Comparison of ENCODE assay signal across 23 cellular contexts in the genomic region with DNA sequence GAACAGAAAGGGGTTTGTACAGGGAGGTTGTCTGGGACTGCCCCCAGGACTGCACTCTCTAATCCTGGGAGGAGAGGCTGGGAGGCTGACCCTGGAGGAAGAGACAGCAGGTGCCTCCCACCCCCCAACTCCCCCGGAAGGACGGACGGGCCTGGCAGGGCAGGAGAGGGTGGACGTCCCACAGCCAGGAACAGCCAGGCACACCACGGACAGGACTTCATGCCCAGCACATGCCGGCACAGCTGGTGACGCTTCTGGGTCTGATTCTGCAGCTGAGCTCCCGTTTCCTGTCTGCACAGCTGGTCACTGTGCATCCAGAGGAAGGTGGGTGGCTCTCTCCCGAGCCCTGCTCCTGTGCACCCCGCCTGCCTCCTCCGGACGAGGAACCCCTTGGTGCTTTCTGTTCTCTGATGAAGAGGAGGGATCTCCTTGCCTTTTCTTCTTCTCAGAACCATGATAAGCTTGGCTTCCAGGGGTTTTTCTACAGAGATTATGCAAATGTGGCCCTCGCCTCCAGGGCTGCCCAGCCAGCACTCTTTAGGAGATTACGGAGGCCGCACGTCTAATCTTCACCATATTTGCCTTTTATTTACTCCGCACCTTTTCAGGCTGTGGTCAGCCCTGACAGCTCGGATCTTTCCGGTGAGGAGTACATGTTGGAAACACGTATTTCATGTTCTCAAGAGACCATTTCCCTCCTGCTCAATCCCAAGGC.
DNase-seq lines count a peak whose midpoint lies in the region; ATAC-seq, FAIRE-seq and TF ChIP-seq lines count a peak whose summit lies in the region.
"Had no signal": no experiment of that assay in that cellular context is flagged by ENCODE, and none has a peak within 500 bp of the region (broad histone marks: within the 10 kb centered on the region; RNA-seq: fewer than 3 reads in every experiment).

No MANE protein-coding gene starts in this region.

- POLR2A ChIA-PET in A673 (lab: Charles Lee; ENCODE audit: low non-redundant PET) = no interaction called here

- DNase-seq in A673 (ENCODE audit: low spot score) (peak; percentile 83), D721Med (ENCODE audit: insufficient read length, low spot score) (peak; percentile 37), dorsolateral prefrontal cortex (peak in 7 of 10 donors; percentile 33 to 72 (median 64)), occipital lobe (lab: John Stamatoyannopoulos, UW) (peak; percentile 16), NCI-H748 (lab: John Stamatoyannopoulos, UW; ENCODE audit: unreplicated experiment) (no peak)
- no peak for DNase-seq in effector CD4-positive, alpha-beta T cell
- DNase-seq: BE2C; Caco-2; CD4-positive, alpha-beta T cell; Karpas-422; MV-4-11; NCI-H1694; NCI-H2081 treated with DMSO at 0.1 percent for 48 hours; NCI-H2171 treated with DMSO at 0.1 percent for 48 hours; NCI-H524 treated with DMSO at 0.1 percent for 48 hours; SHP77 treated with DMSO at 0.1 percent for 48 hours had no signal

- H3K4me1 ChIP-seq in A673 (ENCODE audit: insufficient read depth, low read length, poor library complexity, severe bottlenecking) = peaks cover 26% of the 10 kb centered on the region
- H3K4me1 ChIP-seq: BE2C, Caco-2 had no signal

- no TSS peak for BruUV-seq in A673 (replicated peaks; lab: Mats Ljungman, UMichigan)

- TF ChIP-seq CTCF in A673 (conservative IDR thresholded peaks at IDR 0.05; ENCODE audit: low read depth, low read length) (no peak), D721Med (IDR thresholded peaks at IDR 0.05; ENCODE audit: insufficient read depth, missing control alignments) (no peak), dorsolateral prefrontal cortex (IDR thresholded peaks at IDR 0.05 in 54 of 56, conservative IDR thresholded peaks at IDR 0.05 in 2 of 56; ENCODE audit: low read depth in 1 of 56, partially characterized antibody in 56 of 56) (no peak)

- H3K27me3 ChIP-seq in A673 (replicated peaks; ENCODE audit: insufficient read depth, low read depth, low read length, poor library complexity) (no peaks in the 10 kb centered on the region), dorsolateral prefrontal cortex (no peaks in the 10 kb centered on the region)
- H3K27me3 ChIP-seq: BE2C had no signal

- H3K4me3 ChIP-seq in A673 (ENCODE audit: low read depth, low read length, poor library complexity, severe bottlenecking) = no peak overlapping the region
- H3K4me3 ChIP-seq in dorsolateral prefrontal cortex = no peak overlapping the region
- H3K4me3 ChIP-seq: GM23338, SK-N-MC had no signal

- H3K27ac ChIP-seq in A673 (ENCODE audit: low read depth, low read length, poor library complexity, severe bottlenecking) (peak overlapping the region; percentile 74), dorsolateral prefrontal cortex (peak overlapping the region in 46 of 59 donors; percentile 1 to 79 (median 40))
- H3K27ac ChIP-seq: SK-N-MC had no signal

- ATAC-seq in GM21723 (IDR thresholded peaks at IDR 0.05; ENCODE audit: unreplicated experiment) = no peak
- ATAC-seq: HCT116 had no signal

- FAIRE-seq in D721Med (lab: Jason Lieb, UNC) = no peak
- FAIRE-seq: A204.1, G401.6, GM12892 had no signal

- CTCF ChIA-PET in A673 (lab: Charles Lee) = no interaction called here

- intact Hi-C loops in A673 (cut with micrococcal nuclease; ENCODE audit: unreplicated experiment) = no loop called here
- intact Hi-C loops in dorsolateral prefrontal cortex (cut with DNase I) = loop anchor here in 1 of 2 donors (5.0 kb wide), 1 partner anchor 35 kb away; no protein-coding TSS in a partner anchor

- no peaks in the 10 kb centered on the region for H3K9me3 ChIP-seq in A673 (ENCODE audit: low read depth, low read length, poor library complexity, severe bottlenecking)
- H3K9me3 ChIP-seq: BE2C, Caco-2 had no signal

- H3K36me3 ChIP-seq in A673 (ENCODE audit: insufficient read depth, low read length, poor library complexity, severe bottlenecking) = no peaks in the 10 kb centered on the region
- H3K36me3 ChIP-seq: BE2C had no signal

Comparison
In these comparisons a context has a peak if more than half of its experiments do, and no peak if none do; other contexts are left out.
1. DNase-seq: peak in A673 (single experiment), D721Med (single experiment), dorsolateral prefrontal cortex (7 of 10) and occipital lobe (single experiment); none in effector CD4-positive, alpha-beta T cell (single experiment) and NCI-H748 (single experiment).